Comparison of ENCODE assay signal across 1 cellular context in genomic region chr11:85854557-85855340, GRCh38.
TF ChIP-seq lines count a peak whose summit lies in the region.

No MANE protein-coding gene starts in this region.

TF ChIP-seq in K562, 482 proteins besides CTCF, POLR2A, EP300 and RAD21 (continued from another document and continues in another):
- TF ChIP-seq, protein P1, sequence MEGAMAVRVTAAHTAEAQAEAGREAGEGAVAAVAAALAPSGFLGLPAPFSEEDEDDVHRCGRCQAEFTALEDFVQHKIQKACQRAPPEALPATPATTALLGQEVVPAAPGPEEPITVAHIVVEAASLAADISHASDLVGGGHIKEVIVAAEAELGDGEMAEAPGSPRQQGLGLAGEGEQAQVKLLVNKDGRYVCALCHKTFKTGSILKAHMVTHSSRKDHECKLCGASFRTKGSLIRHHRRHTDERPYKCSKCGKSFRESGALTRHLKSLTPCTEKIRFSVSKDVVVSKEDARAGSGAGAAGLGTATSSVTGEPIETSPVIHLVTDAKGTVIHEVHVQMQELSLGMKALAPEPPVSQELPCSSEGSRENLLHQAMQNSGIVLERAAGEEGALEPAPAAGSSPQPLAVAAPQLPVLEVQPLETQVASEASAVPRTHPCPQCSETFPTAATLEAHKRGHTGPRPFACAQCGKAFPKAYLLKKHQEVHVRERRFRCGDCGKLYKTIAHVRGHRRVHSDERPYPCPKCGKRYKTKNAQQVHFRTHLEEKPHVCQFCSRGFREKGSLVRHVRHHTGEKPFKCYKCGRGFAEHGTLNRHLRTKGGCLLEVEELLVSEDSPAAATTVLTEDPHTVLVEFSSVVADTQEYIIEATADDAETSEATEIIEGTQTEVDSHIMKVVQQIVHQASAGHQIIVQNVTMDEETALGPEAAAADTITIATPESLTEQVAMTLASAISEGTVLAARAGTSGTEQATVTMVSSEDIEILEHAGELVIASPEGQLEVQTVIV (CRISPR knock-in tag; IDR thresholded peaks at IDR 0.05; ENCODE audit: borderline replicate concordance): no peak
- TF ChIP-seq ZNF316 (IDR thresholded peaks at IDR 0.05) (peak; percentile 78), MYNN (IDR thresholded peaks at IDR 0.05) (no peak), MYNN (CRISPR knock-in tag; IDR thresholded peaks at IDR 0.05) (no peak), RBFOX2 (IDR thresholded peaks at IDR 0.05; ENCODE audit: low read depth, low read length) (peak; percentile 85), SMAD1 (IDR thresholded peaks at IDR 0.05; ENCODE audit: low read depth, low read length, partially characterized antibody) (no peak), STAG1 (CRISPR knock-in tag; IDR thresholded peaks at IDR 0.05; ENCODE audit: borderline replicate concordance) (peak; percentile 99), ZNF347 (CRISPR knock-in tag; IDR thresholded peaks at IDR 0.05; ENCODE audit: low read depth) (no peak), GTF2F1 (IDR thresholded peaks at IDR 0.05; ENCODE audit: low read depth, low read length) (no peak), MEIS2 (IDR thresholded peaks at IDR 0.05; ENCODE audit: partially characterized antibody) (no peak), HOXB6 (CRISPR knock-in tag; IDR thresholded peaks at IDR 0.05; ENCODE audit: borderline replicate concordance) (no peak), ZNF561 (CRISPR knock-in tag; conservative IDR thresholded peaks at IDR 0.05) (no peak), ZNF586 (CRISPR knock-in tag; conservative IDR thresholded peaks at IDR 0.05) (no peak), ZNF696 (CRISPR knock-in tag; conservative IDR thresholded peaks at IDR 0.05) (no peak), SNIP1 (IDR thresholded peaks at IDR 0.05; ENCODE audit: low read depth) (no peak), ELF4 (CRISPR knock-in tag; IDR thresholded peaks at IDR 0.05) (no peak), ZNF507 (tag; conservative IDR thresholded peaks at IDR 0.05) (no peak), FOXA1 (IDR thresholded peaks at IDR 0.05; ENCODE audit: borderline replicate concordance) (no peak), ZBTB33 (CRISPR knock-in tag; IDR thresholded peaks at IDR 0.05) (peak; percentile 73), PHB (CRISPR knock-in tag; IDR thresholded peaks at IDR 0.05) (no peak), RBM34 (IDR thresholded peaks at IDR 0.05; ENCODE audit: borderline replicate concordance, insufficient read depth, low read length) (no peak), ZNF280B (CRISPR knock-in tag; IDR thresholded peaks at IDR 0.05) (no peak), EGR1 (conservative IDR thresholded peaks at IDR 0.05) (no peak; the same call in 1 of the 2 replicates), ZFP1 (CRISPR knock-in tag; IDR thresholded peaks at IDR 0.05) (no peak), ZNF175 (CRISPR knock-in tag; IDR thresholded peaks at IDR 0.05; ENCODE audit: low read depth) (no peak), MEF2D (tag; conservative IDR thresholded peaks at IDR 0.05; ENCODE audit: low read depth) (no peak; the same call in 1 of the 2 replicates), GABPB2 (CRISPR knock-in tag; conservative IDR thresholded peaks at IDR 0.05) (no peak), ZNF124 (CRISPR knock-in tag; IDR thresholded peaks at IDR 0.05) (no peak), YY1 (IDR thresholded peaks at IDR 0.05; ENCODE audit: borderline replicate concordance in 1 of 3, control insufficient read depth in 1 of 3, extremely low read depth in 1 of 3, insufficient read depth in 3 of 3, insufficient read length in 1 of 3, insufficient replicate concordance in 2 of 3, low read depth in 1 of 3, low read length in 2 of 3) (peak; percentile 41 to 84 (median 70)), BRD4 (IDR thresholded peaks at IDR 0.05) (no peak), ZNF780A (CRISPR knock-in tag; IDR thresholded peaks at IDR 0.05) (no peak), ZNF444 (CRISPR knock-in tag; IDR thresholded peaks at IDR 0.05) (no peak), ZHX1 (conservative IDR thresholded peaks at IDR 0.05; ENCODE audit: low read length) (no peak), KLF13 (tag; IDR thresholded peaks at IDR 0.05; ENCODE audit: borderline replicate concordance, low read depth) (no peak), SPI1 (IDR thresholded peaks at IDR 0.05; ENCODE audit: borderline replicate concordance, low read depth, low read length) (peak; percentile 81), CBX1 (IDR thresholded peaks at IDR 0.05; ENCODE audit: low read depth) (peak; percentile 88; the same call in 1 of the 2 replicates), BRF1 (IDR thresholded peaks at IDR 0.05; ENCODE audit: borderline replicate concordance, extremely low read depth, insufficient read length) (no peak), TOE1 (IDR thresholded peaks at IDR 0.05; ENCODE audit: borderline replicate concordance) (0 out of 2 replicates have a peak, but pooled peaks have one; percentile 48), TOE1 (CRISPR knock-in tag; IDR thresholded peaks at IDR 0.05; ENCODE audit: borderline replicate concordance, low read depth) (no peak), C11orf30 (IDR thresholded peaks at IDR 0.05; ENCODE audit: low read depth) (peak; percentile 52), XRCC3 (IDR thresholded peaks at IDR 0.05) (no peak), SIN3A (IDR thresholded peaks at IDR 0.05; ENCODE audit: borderline replicate concordance in 2 of 2, control insufficient read depth in 1 of 2, low read depth in 2 of 2, low read length in 2 of 2) (0 out of 4 replicates have a peak, but pooled peaks of 1 of the 2 experiments have one; percentile 52), MLLT1 (IDR thresholded peaks at IDR 0.05) (no peak), TFAM (CRISPR knock-in tag; conservative IDR thresholded peaks at IDR 0.05) (no peak), NFIX (CRISPR knock-in tag; IDR thresholded peaks at IDR 0.05; ENCODE audit: low read depth) (no peak), BCL6 (CRISPR knock-in tag; IDR thresholded peaks at IDR 0.05) (no peak), ZKSCAN1 (IDR thresholded peaks at IDR 0.05; ENCODE audit: low read depth, low read length) (0 out of 2 replicates have a peak, but pooled peaks have one; percentile 5), NCOA2 (IDR thresholded peaks at IDR 0.05; ENCODE audit: partially characterized antibody in 2 of 2) (no peak), RBM14 (IDR thresholded peaks at IDR 0.05; ENCODE audit: borderline replicate concordance, insufficient read depth, low read depth, low read length) (no peak)
- TF ChIP-seq, protein P2, sequence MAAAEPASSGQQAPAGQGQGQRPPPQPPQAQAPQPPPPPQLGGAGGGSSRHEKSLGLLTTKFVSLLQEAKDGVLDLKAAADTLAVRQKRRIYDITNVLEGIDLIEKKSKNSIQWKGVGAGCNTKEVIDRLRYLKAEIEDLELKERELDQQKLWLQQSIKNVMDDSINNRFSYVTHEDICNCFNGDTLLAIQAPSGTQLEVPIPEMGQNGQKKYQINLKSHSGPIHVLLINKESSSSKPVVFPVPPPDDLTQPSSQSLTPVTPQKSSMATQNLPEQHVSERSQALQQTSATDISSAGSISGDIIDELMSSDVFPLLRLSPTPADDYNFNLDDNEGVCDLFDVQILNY (CRISPR knock-in tag; IDR thresholded peaks at IDR 0.05): no peak; the same call in 1 of the 2 replicates
- TF ChIP-seq, protein P3, sequence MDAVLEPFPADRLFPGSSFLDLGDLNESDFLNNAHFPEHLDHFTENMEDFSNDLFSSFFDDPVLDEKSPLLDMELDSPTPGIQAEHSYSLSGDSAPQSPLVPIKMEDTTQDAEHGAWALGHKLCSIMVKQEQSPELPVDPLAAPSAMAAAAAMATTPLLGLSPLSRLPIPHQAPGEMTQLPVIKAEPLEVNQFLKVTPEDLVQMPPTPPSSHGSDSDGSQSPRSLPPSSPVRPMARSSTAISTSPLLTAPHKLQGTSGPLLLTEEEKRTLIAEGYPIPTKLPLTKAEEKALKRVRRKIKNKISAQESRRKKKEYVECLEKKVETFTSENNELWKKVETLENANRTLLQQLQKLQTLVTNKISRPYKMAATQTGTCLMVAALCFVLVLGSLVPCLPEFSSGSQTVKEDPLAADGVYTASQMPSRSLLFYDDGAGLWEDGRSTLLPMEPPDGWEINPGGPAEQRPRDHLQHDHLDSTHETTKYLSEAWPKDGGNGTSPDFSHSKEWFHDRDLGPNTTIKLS (IDR thresholded peaks at IDR 0.05; ENCODE audit: borderline replicate concordance, low read depth): peak; percentile 22; the same call in 1 of the 2 replicates
- TF ChIP-seq, protein P4, sequence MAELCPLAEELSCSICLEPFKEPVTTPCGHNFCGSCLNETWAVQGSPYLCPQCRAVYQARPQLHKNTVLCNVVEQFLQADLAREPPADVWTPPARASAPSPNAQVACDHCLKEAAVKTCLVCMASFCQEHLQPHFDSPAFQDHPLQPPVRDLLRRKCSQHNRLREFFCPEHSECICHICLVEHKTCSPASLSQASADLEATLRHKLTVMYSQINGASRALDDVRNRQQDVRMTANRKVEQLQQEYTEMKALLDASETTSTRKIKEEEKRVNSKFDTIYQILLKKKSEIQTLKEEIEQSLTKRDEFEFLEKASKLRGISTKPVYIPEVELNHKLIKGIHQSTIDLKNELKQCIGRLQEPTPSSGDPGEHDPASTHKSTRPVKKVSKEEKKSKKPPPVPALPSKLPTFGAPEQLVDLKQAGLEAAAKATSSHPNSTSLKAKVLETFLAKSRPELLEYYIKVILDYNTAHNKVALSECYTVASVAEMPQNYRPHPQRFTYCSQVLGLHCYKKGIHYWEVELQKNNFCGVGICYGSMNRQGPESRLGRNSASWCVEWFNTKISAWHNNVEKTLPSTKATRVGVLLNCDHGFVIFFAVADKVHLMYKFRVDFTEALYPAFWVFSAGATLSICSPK (IDR thresholded peaks at IDR 0.05; ENCODE audit: borderline replicate concordance): no peak
- TF ChIP-seq, protein P5, sequence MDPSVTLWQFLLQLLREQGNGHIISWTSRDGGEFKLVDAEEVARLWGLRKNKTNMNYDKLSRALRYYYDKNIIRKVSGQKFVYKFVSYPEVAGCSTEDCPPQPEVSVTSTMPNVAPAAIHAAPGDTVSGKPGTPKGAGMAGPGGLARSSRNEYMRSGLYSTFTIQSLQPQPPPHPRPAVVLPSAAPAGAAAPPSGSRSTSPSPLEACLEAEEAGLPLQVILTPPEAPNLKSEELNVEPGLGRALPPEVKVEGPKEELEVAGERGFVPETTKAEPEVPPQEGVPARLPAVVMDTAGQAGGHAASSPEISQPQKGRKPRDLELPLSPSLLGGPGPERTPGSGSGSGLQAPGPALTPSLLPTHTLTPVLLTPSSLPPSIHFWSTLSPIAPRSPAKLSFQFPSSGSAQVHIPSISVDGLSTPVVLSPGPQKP (CRISPR knock-in tag; IDR thresholded peaks at IDR 0.05): no peak
